In genomic region chr3:49609314-49609713, GRCh38 we compare ENCODE assay signal across 1 cellular context.
TF ChIP-seq lines count a peak whose summit lies in the region.

No MANE protein-coding gene starts in this region.

TF ChIP-seq in SK-N-SH treated with all-trans-retinoic acid at 6 μM for 48 hours, 23 proteins besides CTCF, POLR2A, EP300 and RAD21 (continued from another document):
- TF ChIP-seq, protein P1, sequence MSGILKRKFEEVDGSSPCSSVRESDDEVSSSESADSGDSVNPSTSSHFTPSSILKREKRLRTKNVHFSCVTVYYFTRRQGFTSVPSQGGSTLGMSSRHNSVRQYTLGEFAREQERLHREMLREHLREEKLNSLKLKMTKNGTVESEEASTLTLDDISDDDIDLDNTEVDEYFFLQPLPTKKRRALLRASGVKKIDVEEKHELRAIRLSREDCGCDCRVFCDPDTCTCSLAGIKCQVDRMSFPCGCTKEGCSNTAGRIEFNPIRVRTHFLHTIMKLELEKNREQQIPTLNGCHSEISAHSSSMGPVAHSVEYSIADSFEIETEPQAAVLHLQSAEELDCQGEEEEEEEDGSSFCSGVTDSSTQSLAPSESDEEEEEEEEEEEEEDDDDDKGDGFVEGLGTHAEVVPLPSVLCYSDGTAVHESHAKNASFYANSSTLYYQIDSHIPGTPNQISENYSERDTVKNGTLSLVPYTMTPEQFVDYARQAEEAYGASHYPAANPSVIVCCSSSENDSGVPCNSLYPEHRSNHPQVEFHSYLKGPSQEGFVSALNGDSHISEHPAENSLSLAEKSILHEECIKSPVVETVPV (CRISPR knock-in tag; IDR thresholded peaks at IDR 0.05) = no peak
- TF ChIP-seq ARNTL (CRISPR knock-in tag; IDR thresholded peaks at IDR 0.05; ENCODE audit: borderline replicate concordance, low read depth) = no peak
- TF ChIP-seq GLIS3 (CRISPR knock-in tag; IDR thresholded peaks at IDR 0.05) = no peak
- TF ChIP-seq POU6F1 (CRISPR knock-in tag; IDR thresholded peaks at IDR 0.05; ENCODE audit: borderline replicate concordance, low read depth) = no peak
- TF ChIP-seq, protein P2, sequence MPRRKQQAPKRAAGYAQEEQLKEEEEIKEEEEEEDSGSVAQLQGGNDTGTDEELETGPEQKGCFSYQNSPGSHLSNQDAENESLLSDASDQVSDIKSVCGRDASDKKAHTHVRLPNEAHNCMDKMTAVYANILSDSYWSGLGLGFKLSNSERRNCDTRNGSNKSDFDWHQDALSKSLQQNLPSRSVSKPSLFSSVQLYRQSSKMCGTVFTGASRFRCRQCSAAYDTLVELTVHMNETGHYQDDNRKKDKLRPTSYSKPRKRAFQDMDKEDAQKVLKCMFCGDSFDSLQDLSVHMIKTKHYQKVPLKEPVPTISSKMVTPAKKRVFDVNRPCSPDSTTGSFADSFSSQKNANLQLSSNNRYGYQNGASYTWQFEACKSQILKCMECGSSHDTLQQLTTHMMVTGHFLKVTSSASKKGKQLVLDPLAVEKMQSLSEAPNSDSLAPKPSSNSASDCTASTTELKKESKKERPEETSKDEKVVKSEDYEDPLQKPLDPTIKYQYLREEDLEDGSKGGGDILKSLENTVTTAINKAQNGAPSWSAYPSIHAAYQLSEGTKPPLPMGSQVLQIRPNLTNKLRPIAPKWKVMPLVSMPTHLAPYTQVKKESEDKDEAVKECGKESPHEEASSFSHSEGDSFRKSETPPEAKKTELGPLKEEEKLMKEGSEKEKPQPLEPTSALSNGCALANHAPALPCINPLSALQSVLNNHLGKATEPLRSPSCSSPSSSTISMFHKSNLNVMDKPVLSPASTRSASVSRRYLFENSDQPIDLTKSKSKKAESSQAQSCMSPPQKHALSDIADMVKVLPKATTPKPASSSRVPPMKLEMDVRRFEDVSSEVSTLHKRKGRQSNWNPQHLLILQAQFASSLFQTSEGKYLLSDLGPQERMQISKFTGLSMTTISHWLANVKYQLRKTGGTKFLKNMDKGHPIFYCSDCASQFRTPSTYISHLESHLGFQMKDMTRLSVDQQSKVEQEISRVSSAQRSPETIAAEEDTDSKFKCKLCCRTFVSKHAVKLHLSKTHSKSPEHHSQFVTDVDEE (CRISPR knock-in tag; IDR thresholded peaks at IDR 0.05) = no peak
- no peak for TF ChIP-seq BACH2 (CRISPR knock-in tag; IDR thresholded peaks at IDR 0.05; ENCODE audit: borderline replicate concordance)
- no peak for TF ChIP-seq CSDC2 (CRISPR knock-in tag; IDR thresholded peaks at IDR 0.05)
- TF ChIP-seq TOX (CRISPR knock-in tag; IDR thresholded peaks at IDR 0.05; ENCODE audit: borderline replicate concordance) = no peak
- TF ChIP-seq ZNF70 (CRISPR knock-in tag; IDR thresholded peaks at IDR 0.05) = no peak
- no peak for TF ChIP-seq ZFP3 (CRISPR knock-in tag; IDR thresholded peaks at IDR 0.05)
- TF ChIP-seq ZNF565 (CRISPR knock-in tag; conservative IDR thresholded peaks at IDR 0.05; ENCODE audit: low read depth) = no peak
- TF ChIP-seq ESRRG (CRISPR knock-in tag; IDR thresholded peaks at IDR 0.05) = no peak
- no peak for TF ChIP-seq ISL1 (CRISPR knock-in tag; IDR thresholded peaks at IDR 0.05)
- TF ChIP-seq RARB (CRISPR knock-in tag; IDR thresholded peaks at IDR 0.05) = no peak
